In genomic region chr20:1185316-1185741, GRCh38 we compare ENCODE assay signal across 1 cellular context.
TF ChIP-seq lines count a peak whose summit lies in the region.

No MANE protein-coding gene starts in this region.

TF ChIP-seq in GM23338, 12 proteins besides CTCF, POLR2A, EP300 and RAD21 (continued from another document):
- TF ChIP-seq, protein P1, sequence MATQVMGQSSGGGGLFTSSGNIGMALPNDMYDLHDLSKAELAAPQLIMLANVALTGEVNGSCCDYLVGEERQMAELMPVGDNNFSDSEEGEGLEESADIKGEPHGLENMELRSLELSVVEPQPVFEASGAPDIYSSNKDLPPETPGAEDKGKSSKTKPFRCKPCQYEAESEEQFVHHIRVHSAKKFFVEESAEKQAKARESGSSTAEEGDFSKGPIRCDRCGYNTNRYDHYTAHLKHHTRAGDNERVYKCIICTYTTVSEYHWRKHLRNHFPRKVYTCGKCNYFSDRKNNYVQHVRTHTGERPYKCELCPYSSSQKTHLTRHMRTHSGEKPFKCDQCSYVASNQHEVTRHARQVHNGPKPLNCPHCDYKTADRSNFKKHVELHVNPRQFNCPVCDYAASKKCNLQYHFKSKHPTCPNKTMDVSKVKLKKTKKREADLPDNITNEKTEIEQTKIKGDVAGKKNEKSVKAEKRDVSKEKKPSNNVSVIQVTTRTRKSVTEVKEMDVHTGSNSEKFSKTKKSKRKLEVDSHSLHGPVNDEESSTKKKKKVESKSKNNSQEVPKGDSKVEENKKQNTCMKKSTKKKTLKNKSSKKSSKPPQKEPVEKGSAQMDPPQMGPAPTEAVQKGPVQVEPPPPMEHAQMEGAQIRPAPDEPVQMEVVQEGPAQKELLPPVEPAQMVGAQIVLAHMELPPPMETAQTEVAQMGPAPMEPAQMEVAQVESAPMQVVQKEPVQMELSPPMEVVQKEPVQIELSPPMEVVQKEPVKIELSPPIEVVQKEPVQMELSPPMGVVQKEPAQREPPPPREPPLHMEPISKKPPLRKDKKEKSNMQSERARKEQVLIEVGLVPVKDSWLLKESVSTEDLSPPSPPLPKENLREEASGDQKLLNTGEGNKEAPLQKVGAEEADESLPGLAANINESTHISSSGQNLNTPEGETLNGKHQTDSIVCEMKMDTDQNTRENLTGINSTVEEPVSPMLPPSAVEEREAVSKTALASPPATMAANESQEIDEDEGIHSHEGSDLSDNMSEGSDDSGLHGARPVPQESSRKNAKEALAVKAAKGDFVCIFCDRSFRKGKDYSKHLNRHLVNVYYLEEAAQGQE (IDR thresholded peaks at IDR 0.05; ENCODE audit: unreplicated experiment), result no peak
- no peak for TF ChIP-seq CREB1 (CRISPR knock-in tag; IDR thresholded peaks at IDR 0.05; ENCODE audit: low read depth)
- TF ChIP-seq POLR2AphosphoS5 (IDR thresholded peaks at IDR 0.05; ENCODE audit: low read depth), result no peak
- TF ChIP-seq NANOG (IDR thresholded peaks at IDR 0.05; ENCODE audit: borderline replicate concordance), result no peak
- no peak for TF ChIP-seq STAT1 (IDR thresholded peaks at IDR 0.05; ENCODE audit: unreplicated experiment)
- no peak for TF ChIP-seq ZNF331 (CRISPR knock-in tag; IDR thresholded peaks at IDR 0.05; ENCODE audit: low read depth)
- no peak for TF ChIP-seq EZH2phosphoT487 (IDR thresholded peaks at IDR 0.05; ENCODE audit: unreplicated experiment)
